2 cellular contexts compared by ENCODE assay signal in genomic region chr2:109318150-109318948, GRCh38.
TF ChIP-seq lines count a peak whose summit lies in the region.

No MANE protein-coding gene starts in this region.

TF ChIP-seq in GM23338, 12 proteins besides CTCF, POLR2A, EP300 and RAD21:
- no peak for TF ChIP-seq ETS1 (IDR thresholded peaks at IDR 0.05)
- no peak for TF ChIP-seq EZH2phosphoT487 (IDR thresholded peaks at IDR 0.05; ENCODE audit: unreplicated experiment)
- TF ChIP-seq NANOG (IDR thresholded peaks at IDR 0.05; ENCODE audit: borderline replicate concordance) = no peak
- TF ChIP-seq REST (IDR thresholded peaks at IDR 0.05; ENCODE audit: unreplicated experiment) = no peak
- no peak for TF ChIP-seq POLR2AphosphoS5 (IDR thresholded peaks at IDR 0.05; ENCODE audit: low read depth)
- no peak for TF ChIP-seq ZNF114 (CRISPR knock-in tag; IDR thresholded peaks at IDR 0.05)
- no peak for TF ChIP-seq JUNB (IDR thresholded peaks at IDR 0.05; ENCODE audit: unreplicated experiment)
- TF ChIP-seq ZNF462 (CRISPR knock-in tag; IDR thresholded peaks at IDR 0.05) = no peak
- no peak for TF ChIP-seq CREB1 (CRISPR knock-in tag; IDR thresholded peaks at IDR 0.05; ENCODE audit: low read depth)
- TF ChIP-seq ZNF331 (CRISPR knock-in tag; IDR thresholded peaks at IDR 0.05; ENCODE audit: low read depth) = no peak
- no peak for TF ChIP-seq STAT1 (IDR thresholded peaks at IDR 0.05; ENCODE audit: unreplicated experiment)
- TF ChIP-seq EZH2 (IDR thresholded peaks at IDR 0.05; ENCODE audit: low read depth, unreplicated experiment) = no peak

TF ChIP-seq in K562, 482 proteins besides CTCF, POLR2A, EP300 and RAD21:
- TF ChIP-seq ZNF696 (CRISPR knock-in tag; conservative IDR thresholded peaks at IDR 0.05) (no peak), NR1H2 (CRISPR knock-in tag; IDR thresholded peaks at IDR 0.05) (no peak), KDM2B (CRISPR knock-in tag; IDR thresholded peaks at IDR 0.05) (no peak), PHB2 (IDR thresholded peaks at IDR 0.05; ENCODE audit: low read depth) (no peak), ZNF239 (CRISPR knock-in tag; IDR thresholded peaks at IDR 0.05) (no peak), JUN (IDR thresholded peaks at IDR 0.05; ENCODE audit: borderline replicate concordance, low read depth, low read length) (no peak), JUN (CRISPR knock-in tag; IDR thresholded peaks at IDR 0.05; ENCODE audit: borderline replicate concordance) (no peak), ZNF583 (CRISPR knock-in tag; IDR thresholded peaks at IDR 0.05) (no peak), NR3C1 (CRISPR knock-in tag; IDR thresholded peaks at IDR 0.05) (no peak), ZNF184 (CRISPR knock-in tag; IDR thresholded peaks at IDR 0.05) (no peak), ZNF668 (CRISPR knock-in tag; IDR thresholded peaks at IDR 0.05) (no peak), RUNX1 (IDR thresholded peaks at IDR 0.05; ENCODE audit: low read depth) (no peak), MCM7 (IDR thresholded peaks at IDR 0.05) (no peak), FOXA1 (IDR thresholded peaks at IDR 0.05; ENCODE audit: borderline replicate concordance) (no peak), ETV1 (tag; conservative IDR thresholded peaks at IDR 0.05; ENCODE audit: low read depth) (no peak), ZNF695 (CRISPR knock-in tag; IDR thresholded peaks at IDR 0.05) (no peak), CREB3 (tag; conservative IDR thresholded peaks at IDR 0.05; ENCODE audit: low read depth) (no peak)
TF ChIP-seq in K562: peak in this region for 0.
